ENCODE assay signal across 8 cellular contexts in genomic region chr1:160031368-160032164, GRCh38. TPM values are rescaled to one million over a fixed set of nuclear protein-coding genes. Genes with fewer than 3 reads are reported as not detected.
DNase-seq lines count a peak whose midpoint lies in the region; ATAC-seq and TF ChIP-seq lines count a peak whose summit lies in the region.

PIGM (minus strand) TSS chr1:160031990; CDS start chr1:160031739, 251 bp downstream.

- H3K4me1 ChIP-seq in gastroesophageal sphincter, result peaks cover 0 to 33% (median 17%) of the 10 kb centered on the region in 3 donors

- peaks cover 1% of the 10 kb centered on the region for H3K27me3 Mint-ChIP-seq in HFFc6 (ENCODE audit: insufficient read depth)
- H3K27me3 Mint-ChIP-seq in activated naive CD4-positive, alpha-beta T cell treated with anti-CD3 and anti-CD28 coated beads, Interleukin-2, amount 10 ng/mL, durations not matched to agents 7 days and 5 days, result peaks cover 15% of the 10 kb centered on the region

- in situ Hi-C loops in SK-MEL-5 (cut with HindIII; ENCODE audit: low pct_unique_long_range_greater_than_20kb, low sequenced_read_pairs), result no loop called here

- DNase-seq in GM04504 (ENCODE audit: low read depth) (peak; percentile 63), HFFc6 (peak; percentile 85), NAMALWA (ENCODE audit: low spot score) (peak; percentile 97), SK-MEL-5 (ENCODE audit: low read depth, low spot score) (peak; percentile 92), non-pigmented ciliary epithelial cell (ENCODE audit: low read depth) (peak; percentile 62), superior temporal gyrus (ENCODE audit: extremely low spot score) (peak; percentile 95)
- DNase-seq in activated naive CD4-positive, alpha-beta T cell treated with anti-CD3 and anti-CD28 coated beads, Interleukin-2, amount 10 ng/mL, durations not matched to agents 7 days and 5 days, result peak; percentile 98

- H3K27ac ChIP-seq in gastroesophageal sphincter, result peak within 1 kb of the TSS in 3 of 4 donors; percentile 73 to 89 (median 81)

- H3K4me3 ChIP-seq in gastroesophageal sphincter, result peak within 1 kb of the TSS; percentile 53 to 72

- TF ChIP-seq EP300 in gastroesophageal sphincter (IDR thresholded peaks at IDR 0.05), result no peak

- TF ChIP-seq CTCF in HFFc6 (IDR thresholded peaks at IDR 0.05) (no peak), gastroesophageal sphincter (IDR thresholded peaks at IDR 0.05) (peak in 1 of 4 experiments; percentile 18)

- no peaks in the 10 kb centered on the region for H3K27me3 ChIP-seq in gastroesophageal sphincter

- H3K9me3 ChIP-seq in gastroesophageal sphincter, result no peaks in the 10 kb centered on the region

- H3K4me3 Mint-ChIP-seq in HFFc6, result peak within 1 kb of the TSS; percentile 96
- H3K4me3 Mint-ChIP-seq in activated naive CD4-positive, alpha-beta T cell treated with anti-CD3 and anti-CD28 coated beads, Interleukin-2, amount 10 ng/mL, durations not matched to agents 7 days and 5 days, result peak within 1 kb of the TSS; percentile 89

- peak within 1 kb of the TSS; percentile 71 for H3K27ac Mint-ChIP-seq in HFFc6
- peak within 1 kb of the TSS; percentile 86 for H3K27ac Mint-ChIP-seq in activated naive CD4-positive, alpha-beta T cell treated with anti-CD3 and anti-CD28 coated beads, Interleukin-2, amount 10 ng/mL, durations not matched to agents 7 days and 5 days

- CTCF ChIA-PET in activated naive CD4-positive, alpha-beta T cell treated with anti-CD3 and anti-CD28 coated beads, Interleukin-2, amount 10 ng/mL, durations not matched to agents 7 days and 5 days (lab: Charles Lee), result interaction anchor here (0.9 to 2.2 kb wide), 11 partner anchors 9 to 233 kb away, joined by 3 to 15 read pairs (median 4); no protein-coding TSS in a partner anchor

- WGBS in gastroesophageal sphincter (ENCODE audit: low coverage in 1 of 2), 2 donors, result 0% methylated on average over 18 of the region's 60 CpGs; no CpG with 5 or more reads in 1 of the 2 donors

- no peaks in the 10 kb centered on the region for H3K36me3 ChIP-seq in gastroesophageal sphincter

- H3K4me1 Mint-ChIP-seq in HFFc6 (ENCODE audit: low read depth), result peaks cover 20% of the 10 kb centered on the region
- peaks cover 36% of the 10 kb centered on the region for H3K4me1 Mint-ChIP-seq in activated naive CD4-positive, alpha-beta T cell treated with anti-CD3 and anti-CD28 coated beads, Interleukin-2, amount 10 ng/mL, durations not matched to agents 7 days and 5 days

- no peaks in the 10 kb centered on the region for H3K36me3 Mint-ChIP-seq in HFFc6 (ENCODE audit: low read depth)
- peaks cover 8% of the 10 kb centered on the region for H3K36me3 Mint-ChIP-seq in activated naive CD4-positive, alpha-beta T cell treated with anti-CD3 and anti-CD28 coated beads, Interleukin-2, amount 10 ng/mL, durations not matched to agents 7 days and 5 days

- peak in 1 of 2 donors; percentile 28 for TF ChIP-seq POLR2A in gastroesophageal sphincter (IDR thresholded peaks at IDR 0.05)

- ATAC-seq in gastroesophageal sphincter, result peak; percentile 97

- H3K9me3 Mint-ChIP-seq in HFFc6, result no peaks in the 10 kb centered on the region
- H3K9me3 Mint-ChIP-seq in activated naive CD4-positive, alpha-beta T cell treated with anti-CD3 and anti-CD28 coated beads, Interleukin-2, amount 10 ng/mL, durations not matched to agents 7 days and 5 days, result no peaks in the 10 kb centered on the region

RNA-seq across cellular contexts. Expression of gene PIGM, which starts in this region (rescaled TPM):
- total RNA-seq in HFFc6 (2021; fragmentation: NEBNext Ultra II Directional; extraction: Animal tissue kit (Norgen Biotek cat#: 25700)), result 1 to 10 TPM; 6.7 to 8.4 (median 7.7) TPM
- total RNA-seq in SK-MEL-5 (2014; rRNA removed; shearing (Covaris generic)), result 6.3 and 6.4 TPM in 2 replicates
- polyA plus RNA-seq in SK-MEL-5 (2015; cell fraction: cytosol; rRNA removed), result 4.9 and 5.1 TPM in 2 replicates
- 11.1 and 13.3 TPM in 2 replicates for polyA plus RNA-seq in SK-MEL-5 (2015; cell fraction: nucleus; rRNA removed)
- 1 to 10 TPM; 3.7 to 5.4 (median 4.4) TPM for total RNA-seq in gastroesophageal sphincter

Comparison
In these comparisons a context has a peak if more than half of its experiments do, and no peak if none do; other contexts are left out.
1. Peak in every context shown above with its lines: DNase-seq, ATAC-seq, H3K4me3 ChIP-seq and H3K27ac ChIP-seq.